Comparison of ENCODE assay signal across 7 cellular contexts in genomic region chrX:39821011-39821708, GRCh38.
DNase-seq lines count a peak whose midpoint lies in the region; ATAC-seq and TF ChIP-seq lines count a peak whose summit lies in the region.

No MANE protein-coding gene starts in this region.

- H3K4me2 ChIP-seq in SK-N-SH (peak overlapping the region; percentile 65; the same call in 1 of the 2 replicates), parathyroid adenoma (ENCODE audit: low read length) (peak overlapping the region; percentile 56)

- TF ChIP-seq EP300 in SK-N-SH (IDR thresholded peaks at IDR 0.05; ENCODE audit: borderline replicate concordance in 1 of 2, low read depth in 1 of 2, low read length in 1 of 2) = no peak

- WGBS in SK-N-SH (ENCODE audit: low lambda C conversion rate) = 6% methylated on average over 18 of the region's 88 CpGs
- WGBS in lower leg skin, 2 donors = 0 to 17% methylated on average over 4 to 32 of the region's 88 CpGs

- intact Hi-C loops in lower leg skin (cut with DNase I; ENCODE audit: low total_unique reads) = no loop called here

- POLR2A ChIA-PET in SK-N-SH (lab: Yijun Ruan, JAX) = no interaction called here

- H3K4me1 ChIP-seq in SK-N-SH (ENCODE audit: control insufficient read depth in 1 of 2, insufficient read depth in 2 of 2, low read depth in 1 of 2, low read length in 1 of 2) (peaks cover 0 to 37% of the 10 kb centered on the region in 2 experiments; a peak in 1 of 4 replicates), parathyroid adenoma (no peaks in the 10 kb centered on the region)

- ATAC-seq in HG03039 (IDR thresholded peaks at IDR 0.05; ENCODE audit: unreplicated experiment) = no peak

- no peaks in the 10 kb centered on the region for H3K9me2 ChIP-seq in SK-N-SH

- H2AFZ ChIP-seq in SK-N-SH (ENCODE audit: low read depth) (no peak overlapping the region), parathyroid adenoma (peak overlapping the region; percentile 33)

- TF ChIP-seq CTCF in SK-N-SH (IDR thresholded peaks at IDR 0.05) (no peak), epithelial cell of proximal tubule (conservative IDR thresholded peaks at IDR 0.05; ENCODE audit: low read depth, low read length) (no peak), parathyroid adenoma (IDR thresholded peaks at IDR 0.05) (no peak), lower leg skin (IDR thresholded peaks at IDR 0.05) (no peak)

- H3K27ac ChIP-seq in SK-N-SH (ENCODE audit: low read depth in 2 of 2, low read length in 1 of 2) (peak overlapping the region in 1 of 2 experiments; percentile 80; a peak in 2 of 4 replicates), parathyroid adenoma (no peak overlapping the region)

- H3K36me3 ChIP-seq in H7 (replicated peaks; ENCODE audit: control insufficient read depth, insufficient read depth, low read length) (no peaks in the 10 kb centered on the region), SK-N-SH (replicated peaks in 1 of 2; ENCODE audit: control insufficient read depth in 1 of 2, insufficient read depth in 2 of 2, low read length in 1 of 2) (no peaks in the 10 kb centered on the region), parathyroid adenoma (ENCODE audit: control insufficient read depth, insufficient read depth, low read length) (no peaks in the 10 kb centered on the region)

- H4K20me1 ChIP-seq in SK-N-SH (ENCODE audit: insufficient read depth) = no peaks in the 10 kb centered on the region

- TF ChIP-seq POLR2A in lower leg skin (IDR thresholded peaks at IDR 0.05) = no peak

- peaks cover 2% of the 10 kb centered on the region; the same call in 1 of the 2 replicates for H3K27me3 ChIP-seq in H7 (ENCODE audit: control insufficient read depth, insufficient read depth, low read length)
- no peaks in the 10 kb centered on the region; the same call in none of the 2 replicates for H3K27me3 ChIP-seq in SK-N-SH (ENCODE audit: insufficient read depth)
- no peaks in the 10 kb centered on the region for H3K27me3 ChIP-seq in parathyroid adenoma (ENCODE audit: control insufficient read depth, insufficient read depth, low read length)

- H3K9me3 ChIP-seq in SK-N-SH (no peaks in the 10 kb centered on the region), parathyroid adenoma (ENCODE audit: control insufficient read depth, low read length) (no peaks in the 10 kb centered on the region)

- TF ChIP-seq RAD21 in SK-N-SH (IDR thresholded peaks at IDR 0.05; ENCODE audit: low read length) = no peak

- H3K79me2 ChIP-seq in SK-N-SH (ENCODE audit: insufficient read depth) (no peaks in the 10 kb centered on the region), parathyroid adenoma (no peaks in the 10 kb centered on the region)

- CTCF ChIA-PET in SK-N-SH (lab: Yijun Ruan, JAX) = no interaction called here

- no peaks in the 10 kb centered on the region for H3F3A ChIP-seq in SK-N-SH (replicated peaks; ENCODE audit: insufficient read depth)

- H3K4me3 ChIP-seq in H7 (ENCODE audit: insufficient read depth, low read depth, low read length) (peak overlapping the region; percentile 46), SK-N-SH (ENCODE audit: low read depth in 2 of 2, low read length in 1 of 2) (peak overlapping the region in 1 of 2 experiments; percentile 39; a peak in 3 of 4 replicates), epithelial cell of proximal tubule (ENCODE audit: low read depth, low read length) (peak overlapping the region; percentile 37), parathyroid adenoma (ENCODE audit: low read depth, low read length) (no peak overlapping the region), lower leg skin (ENCODE audit: low read depth, poor library complexity, severe bottlenecking) (no peak overlapping the region)

- DNase-seq in H7 (peak; percentile 97), SK-N-SH (peak; percentile 86), epithelial cell of proximal tubule (ENCODE audit: low read depth) (no peak), lower leg skin (ENCODE audit: low spot score in 2 of 2) (no peak), mesenteric fat pad (ENCODE audit: low spot score) (no peak)

- no peak overlapping the region for H3K9ac ChIP-seq in SK-N-SH
- no peak overlapping the region for H3K9ac ChIP-seq in parathyroid adenoma

TF ChIP-seq in SK-N-SH, 30 proteins besides CTCF, POLR2A, EP300 and RAD21:
- TF ChIP-seq TCF12 (IDR thresholded peaks at IDR 0.05) (no peak), GABPA (IDR thresholded peaks at IDR 0.05; ENCODE audit: low read depth) (no peak), NRF1 (IDR thresholded peaks at IDR 0.05; ENCODE audit: low read depth, low read length) (no peak), JUND (IDR thresholded peaks at IDR 0.05) (no peak), GATA2 (CRISPR knock-in tag; IDR thresholded peaks at IDR 0.05) (no peak), FOXJ3 (CRISPR knock-in tag; IDR thresholded peaks at IDR 0.05) (no peak), RCOR1 (IDR thresholded peaks at IDR 0.05; ENCODE audit: low read length) (no peak), RFX5 (IDR thresholded peaks at IDR 0.05; ENCODE audit: low read length) (no peak), ELF1 (IDR thresholded peaks at IDR 0.05) (no peak), CHD2 (IDR thresholded peaks at IDR 0.05; ENCODE audit: low read length, partially characterized antibody) (no peak), NFIC (IDR thresholded peaks at IDR 0.05; ENCODE audit: borderline replicate concordance) (no peak), TAF1 (IDR thresholded peaks at IDR 0.05; ENCODE audit: borderline replicate concordance, low read depth, low read length) (no peak), MAX (IDR thresholded peaks at IDR 0.05; ENCODE audit: low read depth) (no peak), FOXM1 (IDR thresholded peaks at IDR 0.05; ENCODE audit: low read depth) (no peak), EZH2phosphoT487 (IDR thresholded peaks at IDR 0.05; ENCODE audit: borderline replicate concordance, low read depth) (no peak), USF2 (IDR thresholded peaks at IDR 0.05; ENCODE audit: borderline replicate concordance, low read depth, low read length) (no peak), FOSL2 (IDR thresholded peaks at IDR 0.05; ENCODE audit: borderline replicate concordance, low read depth) (no peak)
- TF ChIP-seq, protein P1, sequence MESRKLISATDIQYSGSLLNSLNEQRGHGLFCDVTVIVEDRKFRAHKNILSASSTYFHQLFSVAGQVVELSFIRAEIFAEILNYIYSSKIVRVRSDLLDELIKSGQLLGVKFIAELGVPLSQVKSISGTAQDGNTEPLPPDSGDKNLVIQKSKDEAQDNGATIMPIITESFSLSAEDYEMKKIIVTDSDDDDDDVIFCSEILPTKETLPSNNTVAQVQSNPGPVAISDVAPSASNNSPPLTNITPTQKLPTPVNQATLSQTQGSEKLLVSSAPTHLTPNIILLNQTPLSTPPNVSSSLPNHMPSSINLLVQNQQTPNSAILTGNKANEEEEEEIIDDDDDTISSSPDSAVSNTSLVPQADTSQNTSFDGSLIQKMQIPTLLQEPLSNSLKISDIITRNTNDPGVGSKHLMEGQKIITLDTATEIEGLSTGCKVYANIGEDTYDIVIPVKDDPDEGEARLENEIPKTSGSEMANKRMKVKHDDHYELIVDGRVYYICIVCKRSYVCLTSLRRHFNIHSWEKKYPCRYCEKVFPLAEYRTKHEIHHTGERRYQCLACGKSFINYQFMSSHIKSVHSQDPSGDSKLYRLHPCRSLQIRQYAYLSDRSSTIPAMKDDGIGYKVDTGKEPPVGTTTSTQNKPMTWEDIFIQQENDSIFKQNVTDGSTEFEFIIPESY (IDR thresholded peaks at IDR 0.05; ENCODE audit: borderline replicate concordance, low read depth) = no peak
- TF ChIP-seq, protein P2, sequence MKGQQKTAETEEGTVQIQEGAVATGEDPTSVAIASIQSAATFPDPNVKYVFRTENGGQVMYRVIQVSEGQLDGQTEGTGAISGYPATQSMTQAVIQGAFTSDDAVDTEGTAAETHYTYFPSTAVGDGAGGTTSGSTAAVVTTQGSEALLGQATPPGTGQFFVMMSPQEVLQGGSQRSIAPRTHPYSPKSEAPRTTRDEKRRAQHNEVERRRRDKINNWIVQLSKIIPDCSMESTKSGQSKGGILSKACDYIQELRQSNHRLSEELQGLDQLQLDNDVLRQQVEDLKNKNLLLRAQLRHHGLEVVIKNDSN (IDR thresholded peaks at IDR 0.05; ENCODE audit: borderline replicate concordance, low read depth) = no peak

Comparison
In these comparisons a context has a peak if more than half of its experiments do, and no peak if none do; other contexts are left out.
1. DNase-seq: peak in H7 (single experiment) and SK-N-SH (single experiment); none in epithelial cell of proximal tubule (single experiment), lower leg skin (0 of 2) and mesenteric fat pad (single experiment).
2. H3K4me3 ChIP-seq: peak in H7 (single experiment) and epithelial cell of proximal tubule (single experiment); none in parathyroid adenoma (single experiment) and lower leg skin (single experiment).